Comparison of ENCODE assay signal across 8 cellular contexts in the genomic region with DNA sequence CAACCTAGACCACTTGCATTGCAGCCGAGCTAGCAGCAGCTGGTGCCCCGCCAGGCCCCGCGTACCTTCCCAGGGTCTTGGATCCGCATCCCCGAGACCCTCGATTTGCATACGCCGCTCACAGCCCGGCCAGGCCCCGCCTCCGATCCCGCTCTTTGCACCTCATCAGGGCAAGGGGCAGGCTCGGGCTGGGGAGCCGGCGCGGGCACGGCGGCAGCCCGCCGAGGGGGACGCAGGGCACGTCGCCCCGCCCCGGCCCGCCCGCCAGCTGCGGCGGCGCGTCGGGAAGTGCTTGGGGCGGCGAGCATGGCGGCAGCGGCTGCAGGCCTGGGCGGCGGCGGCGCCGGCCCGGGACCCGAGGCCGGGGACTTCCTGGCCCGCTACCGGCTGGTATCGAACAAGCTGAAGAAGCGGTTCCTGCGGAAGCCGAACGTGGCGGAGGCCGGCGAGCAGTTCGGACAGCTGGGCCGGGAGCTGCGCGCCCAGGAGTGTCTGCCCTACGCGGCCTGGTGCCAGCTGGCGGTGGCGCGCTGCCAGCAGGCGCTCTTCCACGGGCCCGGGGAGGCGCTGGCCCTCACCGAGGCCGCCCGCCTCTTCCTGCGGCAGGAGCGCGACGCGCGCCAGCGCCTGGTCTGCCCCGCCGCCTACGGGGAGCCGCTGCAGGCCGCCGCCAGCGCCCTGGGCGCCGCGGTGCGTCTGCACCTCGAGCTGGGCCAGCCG. TPM values are rescaled to one million over a fixed set of nuclear protein-coding genes. Genes with fewer than 3 reads are reported as not detected.
DNase-seq lines count a peak whose midpoint lies in the region; ATAC-seq, FAIRE-seq and TF ChIP-seq lines count a peak whose summit lies in the region.
"Not testable (repeated sequence)": the region's sequence is repeated elsewhere in the genome, so short reads cannot be mapped to it uniquely, and the experiment has no call there.

Gene F8A1 (plus strand): TSS at position 287 of the 720 bp plus-strand sequence. CDS start 20 bp downstream, at position 307.

- not testable (repeated sequence) for H3K4me2 ChIP-seq in GM12878 (ENCODE audit: control insufficient read depth, insufficient read depth)

- CTCF ChIA-PET in activated CD8-positive, alpha-beta T cell treated with anti-CD3 and anti-CD28 coated beads for 36 hours (lab: Charles Lee); GM12878 (lab: Yijun Ruan, JAX): not testable (repeated sequence)

- not testable (repeated sequence) for H3K36me3 Mint-ChIP-seq in activated CD8-positive, alpha-beta T cell treated with anti-CD3 and anti-CD28 coated beads for 36 hours (ENCODE audit: low read depth)

- not testable (repeated sequence) for H3K9me3 Mint-ChIP-seq in activated CD8-positive, alpha-beta T cell treated with anti-CD3 and anti-CD28 coated beads for 36 hours

- not testable (repeated sequence) for DNase-seq in AG10803 (ENCODE audit: low read depth); Jurkat, Clone E6-1 (ENCODE audit: low read depth, low spot score); activated CD8-positive, alpha-beta T cell treated with anti-CD3 and anti-CD28 coated beads for 36 hours; GM12878 (ENCODE audit: low read depth, low spot score)
- DNase-seq in lower lobe of right lung = peak; percentile 80
- DNase-seq in stimulated activated CD4-positive, alpha-beta T cell treated with anti-CD3 and anti-CD28 coated beads, Interleukin-4, amount 100 ng/mL, for 24 hours = peak; percentile 54

- H3K4me3 ChIP-seq in AG10803 (ENCODE audit: low read length) (peak within 1 kb of the TSS; percentile 34), lower lobe of right lung (peak within 1 kb of the TSS; percentile 40)
- peak within 1 kb of the TSS; percentile 27 for H3K4me3 ChIP-seq in Jurkat, Clone E6-1 (ENCODE audit: low read length)
- H3K4me3 ChIP-seq in GM12878 = not testable (repeated sequence)

- not testable (repeated sequence) for H3K9ac ChIP-seq in GM12878 (ENCODE audit: control insufficient read depth, insufficient read depth, low read length)

- not testable (repeated sequence) for TF ChIP-seq POLR2A in GM12878 (IDR thresholded peaks at IDR 0.05; ENCODE audit: low read depth, low read length)

- H3K27ac Mint-ChIP-seq in activated CD8-positive, alpha-beta T cell treated with anti-CD3 and anti-CD28 coated beads for 36 hours = not testable (repeated sequence)

- not testable (repeated sequence) for H3K9me3 ChIP-seq in GM12878 (replicated peaks; ENCODE audit: control insufficient read depth, insufficient read depth, low read length); lower lobe of right lung

- not testable (repeated sequence) for H3K27ac ChIP-seq in GM12878 (ENCODE audit: control insufficient read depth, insufficient read depth); lower lobe of right lung

- RAD21 ChIA-PET in GM12878 (lab: Charles Lee; ENCODE audit: unreplicated experiment) = not testable (repeated sequence)

- not testable (repeated sequence) for H4K20me1 ChIP-seq in GM12878 (ENCODE audit: control insufficient read depth, insufficient read depth)

- SMC1A ChIA-PET in GM12878 (lab: Charles Lee; ENCODE audit: uncharacterized antibody, unreplicated experiment) = not testable (repeated sequence)

- H2AFZ ChIP-seq in GM12878 (ENCODE audit: control insufficient read depth, low read depth, low read length) = not testable (repeated sequence)

- ATAC-seq in GM19395 (IDR thresholded peaks at IDR 0.05; ENCODE audit: unreplicated experiment) = peak; percentile 75
- peak; percentile 58 for ATAC-seq in HG02870 (IDR thresholded peaks at IDR 0.05; ENCODE audit: unreplicated experiment)
- peak; percentile 64 for ATAC-seq in activated CD8-positive, alpha-beta T cell treated with anti-CD3 and anti-CD28 coated beads for 36 hours
- ATAC-seq in GM12878 = peak; percentile 81
- ATAC-seq in lower lobe of right lung = peak; percentile 91 to 95

- H3K27me3 Mint-ChIP-seq in activated CD8-positive, alpha-beta T cell treated with anti-CD3 and anti-CD28 coated beads for 36 hours = not testable (repeated sequence)

- H3K4me3 Mint-ChIP-seq in activated CD8-positive, alpha-beta T cell treated with anti-CD3 and anti-CD28 coated beads for 36 hours = not testable (repeated sequence)

- not testable (repeated sequence) for H3K27me3 ChIP-seq in GM12878 (replicated peaks in 1 of 2; ENCODE audit: control insufficient read depth in 2 of 2, insufficient read depth in 2 of 2, low read length in 1 of 2); lower lobe of right lung (ENCODE audit: low read depth)

- not testable (repeated sequence) for TF ChIP-seq CTCF in AG10803 (conservative IDR thresholded peaks at IDR 0.05; ENCODE audit: low read length); activated CD8-positive, alpha-beta T cell treated with anti-CD3 and anti-CD28 coated beads for 36 hours (IDR thresholded peaks at IDR 0.05); GM12878 (IDR thresholded peaks at IDR 0.05 in 2 of 3, conservative IDR thresholded peaks at IDR 0.05 in 1 of 3; ENCODE audit: control insufficient read depth in 2 of 3, extremely low read depth in 1 of 3, insufficient read depth in 1 of 3, low read depth in 3 of 3, low read length in 3 of 3); lower lobe of right lung (IDR thresholded peaks at IDR 0.05)

- POLR2A ChIA-PET in activated CD8-positive, alpha-beta T cell treated with anti-CD3 and anti-CD28 coated beads for 36 hours (lab: Charles Lee); GM12878 (lab: Charles Lee): not testable (repeated sequence)

- intact Hi-C loops in activated CD8-positive, alpha-beta T cell treated with anti-CD3 and anti-CD28 coated beads for 36 hours (cut with micrococcal nuclease); GM12878 (cut with micrococcal nuclease; ENCODE audit: unreplicated experiment); lower lobe of right lung (cut with DNase I): not testable (repeated sequence)

- H3K4me1 ChIP-seq in GM12878 (ENCODE audit: control insufficient read depth, insufficient read depth, low read length); lower lobe of right lung: not testable (repeated sequence)

- not testable (repeated sequence) for TF ChIP-seq EP300 in GM12878 (IDR thresholded peaks at IDR 0.05; ENCODE audit: borderline replicate concordance in 1 of 2, control insufficient read depth in 1 of 2, low read depth in 2 of 2, low read length in 2 of 2)

- FAIRE-seq in GM12878 (lab: Jason Lieb, UNC) = not testable (repeated sequence)

- in situ Hi-C loops in GM12878 (cut with MboI) = not testable (repeated sequence)

- not testable (repeated sequence) for H3K4me1 Mint-ChIP-seq in activated CD8-positive, alpha-beta T cell treated with anti-CD3 and anti-CD28 coated beads for 36 hours (ENCODE audit: low read depth)

- TF ChIP-seq RAD21 in GM12878 (IDR thresholded peaks at IDR 0.05; ENCODE audit: insufficient read depth, low read depth, low read length) = not testable (repeated sequence)

- WGBS in GM12878 (ENCODE audit: insufficient coverage, insufficient replicate concordance, low lambda C conversion rate, missing lambda C conversion rate) = no CpG with 5 or more reads among the region's 91 CpGs

- not testable (repeated sequence) for BruUV-seq in GM12878 (replicated peaks; lab: Mats Ljungman, UMichigan)

- H3K36me3 ChIP-seq in GM12878 (ENCODE audit: control insufficient read depth in 2 of 2, insufficient read depth in 2 of 2, low read length in 1 of 2); lower lobe of right lung: not testable (repeated sequence)

- not testable (repeated sequence) for H3K79me2 ChIP-seq in GM12878 (ENCODE audit: control insufficient read depth, insufficient read depth, low read length)

RNA-seq across cellular contexts. Expression of gene F8A1, which starts in this region (rescaled TPM):
- polyA plus RNA-seq in Jurkat, Clone E6-1 (2012; ENCODE audit: insufficient read depth, insufficient read length) = 17.5 TPM
- total RNA-seq in activated CD8-positive, alpha-beta T cell treated with anti-CD3 and anti-CD28 coated beads for 36 hours = 10 to 100 TPM; 38.2 to 40.6 TPM
- total RNA-seq in GM12878 (2013; cell fraction: nucleolus; rRNA removed) = 5.0 and 6.2 TPM in 2 replicates
- 9.0 and 11.1 TPM in 2 replicates for total RNA-seq in GM12878 (2014; rRNA removed)
- total RNA-seq in GM12878 (2014; rRNA removed; fragmentation: Illumina TruSeq; extraction: Trizol) = 11.8 and 13.5 TPM in 2 replicates
- total RNA-seq in GM12878 (2021) = 76.4 and 77.8 TPM in 2 replicates
- polyA plus RNA-seq in GM12878 (2011; ENCODE audit: low read depth) = 33.6 TPM
- polyA plus RNA-seq in GM12878 (2011; rRNA removed) = 4.1 and 7.4 TPM in 2 replicates
- 6.9 and 12.3 TPM in 2 replicates for polyA plus RNA-seq in GM12878 (2011; cell fraction: cytosol; rRNA removed)
- 9.9 and 12.3 TPM in 2 replicates for polyA plus RNA-seq in GM12878 (2011; cell fraction: nucleus; rRNA removed)
- 42.1 and 45.0 TPM in 2 replicates for polyA plus RNA-seq in GM12878 (2012)
- polyA plus RNA-seq in GM12878 (2014; fragmentation: Illumina TruSeq; extraction: Trizol) = 64.4 and 64.8 TPM in 2 replicates
- 10 to 100 TPM in 1 of 2 experiments, 1 to 10 TPM in 1; 9.5 to 18.6 TPM for polyA plus RNA-seq in GM12878 (2014; fragmentation: Nextera tagmentation; extraction: Ambion mirVana)
- polyA plus RNA-seq in GM12878 (2014; rRNA removed) = 26.1 and 30.4 TPM in 2 replicates
- polyA plus RNA-seq in GM12878 (2016; fragmentation: Nextera tagmentation; extraction: Ambion mirVana) = 10 to 100 TPM in 1 of 2 experiments, 1 to 10 TPM in 1; 7.0 to 26.4 TPM
- polyA minus RNA-seq in GM12878 (2011; rRNA and poly(A)+ RNA removed) = 3.7 and 7.2 TPM in 2 replicates
- polyA minus RNA-seq in GM12878 (2011; cell fraction: cytosol; rRNA and poly(A)+ RNA removed) = 3.9 and 5.9 TPM in 2 replicates
- polyA minus RNA-seq in GM12878 (2011; cell fraction: nucleus; rRNA and poly(A)+ RNA removed) = 4.7 and 5.9 TPM in 2 replicates
- total RNA-seq in lower lobe of right lung = 39.6 TPM
